Comparison of ENCODE assay signal across 1 cellular context in genomic region chr7:139334399-139335150, GRCh38.
TF ChIP-seq lines count a peak whose summit lies in the region.

No MANE protein-coding gene starts in this region.

TF ChIP-seq in HEK293T, 16 proteins besides CTCF, POLR2A, EP300 and RAD21 (continued from another document):
- TF ChIP-seq, protein P1, sequence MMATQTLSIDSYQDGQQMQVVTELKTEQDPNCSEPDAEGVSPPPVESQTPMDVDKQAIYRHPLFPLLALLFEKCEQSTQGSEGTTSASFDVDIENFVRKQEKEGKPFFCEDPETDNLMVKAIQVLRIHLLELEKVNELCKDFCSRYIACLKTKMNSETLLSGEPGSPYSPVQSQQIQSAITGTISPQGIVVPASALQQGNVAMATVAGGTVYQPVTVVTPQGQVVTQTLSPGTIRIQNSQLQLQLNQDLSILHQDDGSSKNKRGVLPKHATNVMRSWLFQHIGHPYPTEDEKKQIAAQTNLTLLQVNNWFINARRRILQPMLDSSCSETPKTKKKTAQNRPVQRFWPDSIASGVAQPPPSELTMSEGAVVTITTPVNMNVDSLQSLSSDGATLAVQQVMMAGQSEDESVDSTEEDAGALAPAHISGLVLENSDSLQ (IDR thresholded peaks at IDR 0.05), result 0 out of 2 replicates have a peak, but pooled peaks have one; percentile 23
